Comparison of ENCODE assay signal across 25 cellular contexts in the genomic region with DNA sequence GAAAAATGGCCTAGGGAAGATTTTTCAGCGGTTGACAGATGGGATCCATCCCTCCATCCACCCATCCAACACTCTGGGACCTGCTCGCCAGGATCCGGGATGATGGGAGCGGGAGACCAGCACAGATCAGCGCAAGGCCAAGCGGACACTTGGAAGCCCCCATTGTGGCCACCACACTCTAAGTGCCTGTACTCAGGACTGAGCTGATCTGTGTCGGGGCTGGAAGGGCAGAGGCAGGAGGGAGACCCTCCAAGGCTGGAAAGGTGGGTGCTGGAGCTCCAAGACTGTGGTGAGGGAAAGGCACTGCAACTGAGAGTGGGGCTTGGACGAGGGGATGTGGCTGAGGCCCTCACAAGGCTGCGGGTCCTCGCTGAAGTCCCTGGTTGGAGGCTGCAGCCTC.
DNase-seq lines count a peak whose midpoint lies in the region; ATAC-seq and TF ChIP-seq lines count a peak whose summit lies in the region.
"Had no signal": no experiment of that assay in that cellular context is flagged by ENCODE, and none has a peak within 500 bp of the region (broad histone marks: within the 10 kb centered on the region; RNA-seq: fewer than 3 reads in every experiment).

No MANE protein-coding gene starts in this region.

- H3T11ph ChIP-seq in H9 (ENCODE audit: low read length): no peak overlapping the region

- no peaks in the 10 kb centered on the region for H3K9me3 ChIP-seq in H9 (ENCODE audit: control insufficient read depth, low read depth, low read length)
- H3K9me3 ChIP-seq in neuronal stem cell (replicated peaks in 1 of 2; ENCODE audit: control insufficient read depth in 2 of 2, insufficient read depth in 1 of 2, low read depth in 1 of 2, low read length in 2 of 2): no peaks in the 10 kb centered on the region
- H3K9me3 ChIP-seq in upper lobe of right lung: peaks cover 4% of the 10 kb centered on the region
- H3K9me3 ChIP-seq: BE2C had no signal

- no peaks in the 10 kb centered on the region for H3K79me1 ChIP-seq in H9 (ENCODE audit: insufficient read depth, low read depth, low read length, poor library complexity, severe bottlenecking)
- no peaks in the 10 kb centered on the region for H3K79me1 ChIP-seq in neuronal stem cell (ENCODE audit: low read depth, low read length)

- no peak overlapping the region for H2BK120ac ChIP-seq in H9 (ENCODE audit: low read depth, low read length, poor library complexity, severe bottlenecking)
- H2BK120ac ChIP-seq in neuronal stem cell (ENCODE audit: low read depth, low read length): no peak overlapping the region

- H3K4me3 ChIP-seq in neuronal stem cell (ENCODE audit: low read length in 2 of 2): no peak overlapping the region
- no peak overlapping the region for H3K4me3 ChIP-seq in upper lobe of right lung
- H3K4me3 ChIP-seq: A549, BLaER1, GM12878 had no signal

- H3K27me3 Mint-ChIP-seq in activated CD4-positive, alpha-beta T cell treated with anti-CD3 and anti-CD28 coated beads, Interleukin-2, amount 10 ng/mL, durations not matched to agents 7 days and 5 days: peaks cover 18% of the 10 kb centered on the region
- peaks cover 3% of the 10 kb centered on the region for H3K27me3 Mint-ChIP-seq in H9 (ENCODE audit: low read depth)
- peaks cover 4% of the 10 kb centered on the region for H3K27me3 Mint-ChIP-seq in chondrocyte (ENCODE audit: low read depth)
- H3K27me3 Mint-ChIP-seq: CD4-positive, alpha-beta memory T cell had no signal

- H3K56ac ChIP-seq in H9 (ENCODE audit: insufficient read length, low read depth, low read length): no peak overlapping the region

- peak overlapping the region; percentile 52 for H3K27ac Mint-ChIP-seq in activated CD4-positive, alpha-beta T cell treated with anti-CD3 and anti-CD28 coated beads, Interleukin-2, amount 10 ng/mL, durations not matched to agents 7 days and 5 days
- H3K27ac Mint-ChIP-seq in H9 (no peak overlapping the region; a peak in 1 of 7 replicates), chondrocyte (ENCODE audit: unreplicated experiment) (no peak overlapping the region)
- H3K27ac Mint-ChIP-seq: CD14-positive monocyte; CD4-positive, alpha-beta memory T cell; CD4-positive, CD25-positive, alpha-beta regulatory T cell had no signal

- H2AFZ ChIP-seq in H9 (ENCODE audit: low read length) (no peak overlapping the region), neuronal stem cell (ENCODE audit: low read length) (no peak overlapping the region)

- no peak for DNase-seq in activated CD4-positive, alpha-beta T cell treated with anti-CD3 and anti-CD28 coated beads, Interleukin-2, amount 10 ng/mL, durations not matched to agents 7 days and 5 days
- DNase-seq in activated CD4-positive, alpha-beta T cell treated with anti-CD3 and anti-CD28 coated beads for 1 hour: no peak
- DNase-seq in H9 (no peak), neuronal stem cell (ENCODE audit: low spot score) (no peak), upper lobe of right lung (no peak), middle frontal gyrus (ENCODE audit: extremely low spot score, low spot score) (no peak), chondrocyte (ENCODE audit: low spot score) (no peak)
- DNase-seq: BE2C; C1 segment of cervical spinal cord; CD4-positive, alpha-beta memory T cell; CD4-positive, CD25-positive, alpha-beta regulatory T cell; CD8-positive, alpha-beta memory T cell; COR-L47; DMS 273 treated with DMSO at 0.1 percent for 48 hours; DMS153; DMS53; DMS79; DND-41; EL; GDM1 had no signal

- POLR2A ChIA-PET in activated CD4-positive, alpha-beta T cell treated with anti-CD3 and anti-CD28 coated beads, Interleukin-2, amount 10 ng/mL, durations not matched to agents 7 days and 5 days (lab: Charles Lee): no interaction called here

- WGBS in H9 (ENCODE audit: extremely low coverage, insufficient read length, low lambda C conversion rate): no CpG with 5 or more reads among the region's 10 CpGs
- WGBS in neuronal stem cell (ENCODE audit: extremely low coverage in 2 of 2, insufficient read length in 2 of 2, insufficient replicate concordance in 1 of 2), 2 donors: no CpG with 5 or more reads among the region's 10 CpGs

- H3K9ac ChIP-seq in H9 (ENCODE audit: extremely low read depth, insufficient read length, low read length): no peak overlapping the region
- peak overlapping the region; percentile 51 for H3K9ac ChIP-seq in neuronal stem cell (ENCODE audit: low read depth, low read length, poor library complexity)
- H3K9ac ChIP-seq: BLaER1 had no signal

- peaks cover 2% of the 10 kb centered on the region for H3K4me1 Mint-ChIP-seq in activated CD4-positive, alpha-beta T cell treated with anti-CD3 and anti-CD28 coated beads, Interleukin-2, amount 10 ng/mL, durations not matched to agents 7 days and 5 days
- H3K4me1 Mint-ChIP-seq in H9: peaks cover 0 to 4% of the 10 kb centered on the region in 2 experiments; a peak in 2 of 4 replicates
- H3K4me1 Mint-ChIP-seq in chondrocyte (ENCODE audit: low read depth): peaks cover 3% of the 10 kb centered on the region

- no peak overlapping the region for H2AK5ac ChIP-seq in H9 (ENCODE audit: insufficient read length, low read length)
- H2AK5ac ChIP-seq in neuronal stem cell (ENCODE audit: low read depth, low read length): peak overlapping the region; percentile 50

- no peaks in the 10 kb centered on the region for H3K27me3 ChIP-seq in H9 (ENCODE audit: insufficient read depth, low read length)
- H3K27me3 ChIP-seq in neuronal stem cell (ENCODE audit: control insufficient read depth in 3 of 3, insufficient read depth in 3 of 3, low read depth in 1 of 3, low read length in 3 of 3): peaks cover 0 to 4% (median 0%) of the 10 kb centered on the region in 3 experiments
- H3K27me3 ChIP-seq in upper lobe of right lung: no peaks in the 10 kb centered on the region
- H3K27me3 ChIP-seq: BE2C, BLaER1 had no signal

- intact Hi-C loops in upper lobe of right lung (cut with DNase I): no loop called here

- ATAC-seq in upper lobe of right lung: peak; percentile 22
- ATAC-seq: A549, GM12878 had no signal

- H3K4ac ChIP-seq in H9 (ENCODE audit: low read depth, low read length) (no peak overlapping the region), neuronal stem cell (ENCODE audit: low read length) (no peak overlapping the region)

- H3K79me2 ChIP-seq in H9 (ENCODE audit: insufficient read depth, low read length): no peaks in the 10 kb centered on the region

- H3K9me3 Mint-ChIP-seq in activated CD4-positive, alpha-beta T cell treated with anti-CD3 and anti-CD28 coated beads, Interleukin-2, amount 10 ng/mL, durations not matched to agents 7 days and 5 days: peaks cover 21% of the 10 kb centered on the region
- H3K9me3 Mint-ChIP-seq in H9 (peaks cover 11 to 14% of the 10 kb centered on the region in 2 experiments), chondrocyte (ENCODE audit: low read depth) (peaks cover 17% of the 10 kb centered on the region)

- H2BK12ac ChIP-seq in H9 (ENCODE audit: insufficient read length, low read depth, low read length): no peak overlapping the region
- H2BK12ac ChIP-seq in neuronal stem cell (ENCODE audit: low read length): no peak overlapping the region

- H4K5ac ChIP-seq in H9 (ENCODE audit: insufficient read length, low read depth, low read length): no peak overlapping the region

- no peaks in the 10 kb centered on the region for H3K23me2 ChIP-seq in H9 (ENCODE audit: insufficient read length, low read depth, low read length, poor library complexity, severe bottlenecking)

- H3K18ac ChIP-seq in H9 (ENCODE audit: insufficient read length, low read depth, low read length) (no peak overlapping the region), neuronal stem cell (ENCODE audit: low read length) (no peak overlapping the region)

- CTCF ChIA-PET in activated CD4-positive, alpha-beta T cell treated with anti-CD3 and anti-CD28 coated beads, Interleukin-2, amount 10 ng/mL, durations not matched to agents 7 days and 5 days (lab: Charles Lee): interaction anchor here (1.2 kb wide), 1 partner anchor 65 kb away, joined by 3 read pairs; no protein-coding TSS in a partner anchor

- H3K4me3 Mint-ChIP-seq in activated CD4-positive, alpha-beta T cell treated with anti-CD3 and anti-CD28 coated beads, Interleukin-2, amount 10 ng/mL, durations not matched to agents 7 days and 5 days: no peak overlapping the region
- no peak overlapping the region for H3K4me3 Mint-ChIP-seq in H9
- no peak overlapping the region for H3K4me3 Mint-ChIP-seq in chondrocyte (ENCODE audit: unreplicated experiment)
- H3K4me3 Mint-ChIP-seq: CD14-positive monocyte; CD4-positive, alpha-beta memory T cell; CD4-positive, CD25-positive, alpha-beta regulatory T cell; CD8-positive, alpha-beta memory T cell had no signal

- H3K4me2 ChIP-seq in H9 (ENCODE audit: insufficient read depth, insufficient read length, low read length) (no peak overlapping the region), neuronal stem cell (ENCODE audit: insufficient read depth, low read length, poor library complexity, severe bottlenecking) (no peak overlapping the region)
- H3K4me2 ChIP-seq: A549, BLaER1 had no signal

- no peak overlapping the region for H2BK15ac ChIP-seq in H9 (ENCODE audit: low read depth, low read length)
- H2BK15ac ChIP-seq in neuronal stem cell (ENCODE audit: low read length): no peak overlapping the region

- H3K14ac ChIP-seq in H9 (ENCODE audit: insufficient read depth, low read length): peak overlapping the region; percentile 64; the same call in 1 of the 2 replicates
- H3K14ac ChIP-seq in neuronal stem cell (ENCODE audit: low read length): peak overlapping the region; percentile 63

- no peaks in the 10 kb centered on the region for H3K4me1 ChIP-seq in H9 (ENCODE audit: insufficient read depth, low read length)
- H3K4me1 ChIP-seq in neuronal stem cell (ENCODE audit: control insufficient read depth in 2 of 2, insufficient read depth in 1 of 2, low read depth in 1 of 2, low read length in 2 of 2): no peaks in the 10 kb centered on the region
- no peaks in the 10 kb centered on the region for H3K4me1 ChIP-seq in upper lobe of right lung
- H3K4me1 ChIP-seq: A549, BE2C had no signal

- H3K27ac ChIP-seq in H9 (ENCODE audit: insufficient read length, low read depth, low read length) (no peak overlapping the region), neuronal stem cell (replicated peaks; ENCODE audit: low read length) (no peak overlapping the region), upper lobe of right lung (no peak overlapping the region)
- H3K27ac ChIP-seq: 22Rv1, A549, BLaER1 had no signal

- no peak overlapping the region for H2BK20ac ChIP-seq in H9 (ENCODE audit: low read depth, low read length, poor library complexity, severe bottlenecking)

- no peak for TF ChIP-seq CTCF in H9 (conservative IDR thresholded peaks at IDR 0.05)
- no peak for TF ChIP-seq CTCF in upper lobe of right lung (IDR thresholded peaks at IDR 0.05)
- no peak for TF ChIP-seq CTCF in chondrocyte (IDR thresholded peaks at IDR 0.05)

- H4K8ac ChIP-seq in H9 (replicated peaks; ENCODE audit: insufficient read length, low read depth, low read length) (no peak overlapping the region), neuronal stem cell (ENCODE audit: low read depth, low read length) (no peak overlapping the region)

- H4K91ac ChIP-seq in H9 (ENCODE audit: insufficient read length, low read depth, low read length) (no peak overlapping the region), neuronal stem cell (ENCODE audit: low read depth, low read length, poor library complexity) (no peak overlapping the region)

- H3K23ac ChIP-seq in H9 (ENCODE audit: insufficient read length, low read depth, low read length): no peak overlapping the region
- no peak overlapping the region for H3K23ac ChIP-seq in neuronal stem cell (ENCODE audit: low read depth, low read length, poor library complexity)

- no peaks in the 10 kb centered on the region for H3K36me3 ChIP-seq in neuronal stem cell (replicated peaks in 1 of 2; ENCODE audit: control insufficient read depth in 2 of 2, insufficient read depth in 2 of 2, low read length in 2 of 2)
- no peaks in the 10 kb centered on the region for H3K36me3 ChIP-seq in upper lobe of right lung
- H3K36me3 ChIP-seq: BE2C, BLaER1 had no signal

- no peak overlapping the region for H2BK5ac ChIP-seq in H9 (ENCODE audit: insufficient read length, low read length)
- no peak overlapping the region for H2BK5ac ChIP-seq in neuronal stem cell (ENCODE audit: low read length)

- peaks cover 6% of the 10 kb centered on the region for H3K36me3 Mint-ChIP-seq in activated CD4-positive, alpha-beta T cell treated with anti-CD3 and anti-CD28 coated beads, Interleukin-2, amount 10 ng/mL, durations not matched to agents 7 days and 5 days (ENCODE audit: low read depth)
- H3K36me3 Mint-ChIP-seq in H9 (ENCODE audit: insufficient read depth in 1 of 3, low read depth in 3 of 3) (peaks cover 5 to 13% (median 6%) of the 10 kb centered on the region in 3 experiments), chondrocyte (ENCODE audit: low read depth) (peaks cover 9% of the 10 kb centered on the region)
- H3K36me3 Mint-ChIP-seq: CD14-positive monocyte had no signal

- no peaks in the 10 kb centered on the region for H4K20me1 ChIP-seq in H9 (ENCODE audit: control insufficient read depth, insufficient read depth, insufficient read length)
- H4K20me1 ChIP-seq: BLaER1 had no signal
